11 cellular contexts compared by ENCODE assay signal in the genomic region with DNA sequence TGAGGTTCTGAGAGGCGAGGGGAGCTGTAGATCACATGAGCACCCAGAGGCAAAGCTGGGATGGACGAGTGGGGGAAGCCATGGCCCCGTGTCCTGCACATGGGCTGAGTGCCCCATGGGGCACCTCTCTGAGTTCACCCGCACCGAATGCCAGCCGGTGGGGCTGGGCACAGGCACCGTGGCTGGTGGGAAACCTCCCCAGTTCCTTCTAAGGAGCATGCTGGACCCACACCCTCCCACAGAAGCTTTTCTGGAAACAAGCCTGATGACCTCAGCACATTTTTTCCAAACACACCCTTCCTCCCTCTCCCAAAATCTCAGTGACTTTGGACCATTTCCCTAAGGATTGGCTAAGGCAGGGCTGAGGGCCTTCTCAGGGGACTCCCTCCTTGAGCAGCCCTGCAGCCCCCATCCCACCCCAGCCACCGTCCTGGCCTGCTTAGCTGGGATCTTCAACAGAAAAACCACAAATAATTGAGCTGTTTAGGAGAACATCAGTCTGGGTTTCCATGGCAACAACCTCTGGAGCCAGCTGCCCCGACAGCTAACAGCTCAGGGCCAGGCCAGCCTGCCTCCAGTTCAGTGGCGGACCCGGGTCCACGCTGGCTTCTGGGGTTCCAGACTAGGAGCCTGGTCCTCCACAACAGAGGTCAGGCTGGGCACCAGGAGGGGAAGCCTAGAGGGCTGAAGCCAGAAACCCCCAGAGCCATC. TPM values are rescaled to one million over a fixed set of nuclear protein-coding genes. Genes with fewer than 3 reads are reported as not detected.
DNase-seq lines count a peak whose midpoint lies in the region; ATAC-seq and TF ChIP-seq lines count a peak whose summit lies in the region.
"Had no signal": no experiment of that assay in that cellular context is flagged by ENCODE, and none has a peak within 500 bp of the region (broad histone marks: within the 10 kb centered on the region; RNA-seq: fewer than 3 reads in every experiment).

No MANE protein-coding gene starts in this region.

- DNase-seq in HFF-Myc (ENCODE audit: extremely low read depth, low read depth) (peak; percentile 47), cardiac fibroblast (ENCODE audit: low read depth in 2 of 2) (peak; percentile 85), iris pigment epithelial cell (ENCODE audit: low read depth) (peak; percentile 56), spleen (peak; percentile 58), KBM-7 (no peak)
- DNase-seq in central memory CD4-positive, alpha-beta T cell: no peak
- DNase-seq: NCI-H82, ovary, T-helper 2 cell had no signal

- H3K27ac ChIP-seq in spleen: peak overlapping the region in 1 of 8 donors; percentile 15
- H3K27ac ChIP-seq: ovary had no signal

- H3K4me1 ChIP-seq in spleen: peaks cover 0 to 14% (median 5%) of the 10 kb centered on the region in 6 donors

- H3K4me3 ChIP-seq in HFF-Myc (replicated peaks; ENCODE audit: low read depth, low read length): no peak overlapping the region
- H3K4me3 ChIP-seq in cardiac fibroblast (replicated peaks in 1 of 2; ENCODE audit: low read depth in 2 of 2, low read length in 2 of 2): no peak overlapping the region
- H3K4me3 ChIP-seq in spleen: no peak overlapping the region
- H3K4me3 ChIP-seq: ovary had no signal

- no peaks in the 10 kb centered on the region for H3K36me3 ChIP-seq in spleen
- H3K36me3 ChIP-seq: ovary had no signal

- TF ChIP-seq POLR2A in spleen (IDR thresholded peaks at IDR 0.05): no peak

- H3K27me3 ChIP-seq in spleen (replicated peaks in 1 of 7): peaks cover 0 to 19% (median 0%) of the 10 kb centered on the region in 7 donors
- H3K27me3 ChIP-seq: ovary had no signal

- TF ChIP-seq CTCF in HFF-Myc (IDR thresholded peaks at IDR 0.05; ENCODE audit: low read depth, low read length, missing control alignments) (no peak), cardiac fibroblast (IDR thresholded peaks at IDR 0.05; ENCODE audit: low read depth, low read length) (no peak), spleen (IDR thresholded peaks at IDR 0.05 in 8 of 11, conservative IDR thresholded peaks at IDR 0.05 in 3 of 11) (no peak)

- intact Hi-C loops in spleen (cut with DNase I; ENCODE audit: low total_unique reads): no loop called here

- ATAC-seq in GM18511 (IDR thresholded peaks at IDR 0.05; ENCODE audit: unreplicated experiment) (no peak), GM18517 (IDR thresholded peaks at IDR 0.05; ENCODE audit: unreplicated experiment) (no peak)

- H3K9me3 ChIP-seq in spleen: peaks cover 0 to 18% (median 13%) of the 10 kb centered on the region in 8 donors
- H3K9me3 ChIP-seq: ovary had no signal

- in situ Hi-C loops in KBM-7 (cut with MboI; ENCODE audit: low pct_unique_long_range_greater_than_20kb, low sequenced_read_pairs): no loop called here

- WGBS in spleen, 5 donors: 53 to 65% (median 61%) methylated on average over 10 to 12 of the region's 12 CpGs

RNA-seq across cellular contexts. Expression of a gene that starts 18.1 kb away (rescaled TPM):
- not detected for total RNA-seq in spleen
- not detected for polyA plus RNA-seq in spleen
- total RNA-seq: ovary had no signal
- polyA plus RNA-seq: ovary had no signal

Comparison
In these comparisons a context has a peak if more than half of its experiments do, and no peak if none do; other contexts are left out.
1. DNase-seq: peak in HFF-Myc (single experiment), cardiac fibroblast (2 of 2), iris pigment epithelial cell (single experiment) and spleen (single experiment); none in central memory CD4-positive, alpha-beta T cell (single experiment) and KBM-7 (single experiment).